In the genomic region with DNA sequence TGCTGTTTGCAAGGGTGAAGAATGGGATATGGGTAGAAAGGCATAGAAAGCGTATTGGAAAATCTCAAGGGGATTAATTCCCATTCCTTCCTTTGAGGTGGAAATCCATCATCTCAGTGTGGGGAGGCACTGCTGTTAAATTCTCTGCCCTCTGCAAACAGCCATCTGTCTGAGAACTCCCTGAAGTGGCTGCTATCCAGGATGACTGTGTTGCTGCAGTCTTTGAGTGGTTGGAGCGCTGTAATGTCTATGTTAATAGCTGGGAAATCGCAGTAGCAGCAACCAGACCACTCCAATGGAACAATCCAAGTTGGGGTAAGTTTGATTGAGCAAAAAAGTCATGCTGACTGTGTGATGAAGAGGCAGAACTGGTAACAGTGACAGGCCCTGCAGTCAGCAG, we compare ENCODE assay signal across 15 cellular contexts.
DNase-seq lines count a peak whose midpoint lies in the region; ATAC-seq lines count a peak whose summit lies in the region.
"Had no signal": no experiment of that assay in that cellular context is flagged by ENCODE, and none has a peak within 500 bp of the region (broad histone marks: within the 10 kb centered on the region; RNA-seq: fewer than 3 reads in every experiment).

No MANE protein-coding gene starts in this region.

- peak; percentile 8 to 19 for DNase-seq in SHP77 (lab: John Stamatoyannopoulos, UW)
- no peak for DNase-seq in SHP77 treated with DMSO at 0.1 percent for 48 hours (lab: John Stamatoyannopoulos, UW)
- peak; percentile 86 for DNase-seq in NCI-H2171 (lab: John Stamatoyannopoulos, UW)
- peak; percentile 88 for DNase-seq in cerebellar cortex (ENCODE audit: low spot score)
- DNase-seq in stromal cell of bone marrow (ENCODE audit: low read depth): peak; percentile 16
- DNase-seq in germinal center (ENCODE audit: low spot score): no peak
- DNase-seq: activated CD4-positive, alpha-beta T cell treated with anti-CD3 and anti-CD28 coated beads for 48 hours; activated naive CD8-positive, alpha-beta T cell treated with anti-CD3 and anti-CD28 coated beads for 36 hours; COR-L47; islet precursor cell; Right ventricle myocardium superior; T-helper 9 cell had no signal

- ATAC-seq in GM18873 (IDR thresholded peaks at IDR 0.05; ENCODE audit: low FRiP score, unreplicated experiment) (no peak), HG03460 (IDR thresholded peaks at IDR 0.05; ENCODE audit: unreplicated experiment) (no peak)
- ATAC-seq: sciatic nerve had no signal

Comparison
In these comparisons a context has a peak if more than half of its experiments do, and no peak if none do; other contexts are left out.
1. DNase-seq: peak in SHP77 (2 of 2), NCI-H2171 (single experiment), cerebellar cortex (single experiment) and stromal cell of bone marrow (single experiment); none in SHP77 treated with DMSO at 0.1 percent for 48 hours (single experiment) and germinal center (single experiment).